ENCODE assay signal across 1 cellular context in genomic region chr16:2539838-2540458, GRCh38.
TF ChIP-seq lines count a peak whose summit lies in the region.

No MANE protein-coding gene starts in this region.

TF ChIP-seq in neural cell, 6 proteins besides CTCF, POLR2A, EP300 and RAD21:
- TF ChIP-seq SMC3 (conservative IDR thresholded peaks at IDR 0.05; ENCODE audit: poor library complexity), result peak; percentile 22
